30 cellular contexts compared by ENCODE assay signal in the genomic region with DNA sequence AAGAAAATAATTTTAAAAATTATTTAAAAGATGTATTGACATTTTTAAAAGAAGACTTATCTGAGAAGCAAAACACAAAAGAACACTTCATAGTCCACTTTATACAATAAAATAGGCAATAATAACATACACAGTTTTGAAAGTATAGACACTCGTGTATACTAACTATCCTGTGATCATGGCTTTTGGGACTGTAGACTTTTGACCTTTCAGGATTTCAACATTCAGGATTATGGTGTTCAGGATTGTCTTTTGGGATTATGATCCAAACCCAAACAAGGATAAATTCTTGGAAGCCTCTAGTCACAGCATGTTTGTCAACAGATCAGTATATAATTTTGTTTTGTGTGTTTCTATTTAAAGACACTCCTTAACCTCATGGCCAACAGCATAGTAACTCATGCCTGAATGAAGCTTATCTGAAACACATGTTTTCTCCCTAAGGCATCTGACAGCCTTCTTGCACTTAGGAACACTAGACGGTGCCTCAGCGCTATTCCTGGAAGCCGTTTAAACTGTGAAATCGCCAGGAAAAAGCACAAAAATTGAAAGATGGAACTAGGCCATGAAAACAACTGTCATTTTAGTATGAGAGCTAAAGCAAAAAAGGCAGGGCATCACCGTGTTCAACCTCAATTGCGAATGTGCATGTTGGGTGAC. TPM values are rescaled to one million over a fixed set of nuclear protein-coding genes. Genes with fewer than 3 reads are reported as not detected.
DNase-seq lines count a peak whose midpoint lies in the region; ATAC-seq, FAIRE-seq and TF ChIP-seq lines count a peak whose summit lies in the region.
"Had no signal": no experiment of that assay in that cellular context is flagged by ENCODE, and none has a peak within 500 bp of the region (broad histone marks: within the 10 kb centered on the region; RNA-seq: fewer than 3 reads in every experiment).

No MANE protein-coding gene starts in this region.

- CTCF ChIA-PET in HEK293T (lab: Yijun Ruan, JAX), result no interaction called here

- H3K9me3 Mint-ChIP-seq in naive thymus-derived CD8-positive, alpha-beta T cell, result no peaks in the 10 kb centered on the region
- H3K9me3 Mint-ChIP-seq: natural killer cell treated with Interleukin-12 subunit alpha and Interleukin-12 subunit beta and Interleukin-15 and Interleukin-18, amount 100 ng/mL, for 72 hours; type B pancreatic cell had no signal

- peaks cover 16 to 73% (median 41%) of the 10 kb centered on the region in 3 donors for H3K36me3 Mint-ChIP-seq in naive thymus-derived CD8-positive, alpha-beta T cell
- H3K36me3 Mint-ChIP-seq: type B pancreatic cell had no signal

- intact Hi-C loops in kidney (cut with DNase I), result no loop called here

- H3K9me3 ChIP-seq in kidney (ENCODE audit: control insufficient read depth in 1 of 2, low read length in 2 of 2), result no peaks in the 10 kb centered on the region
- H3K9me3 ChIP-seq: BLaER1 treated with 17β-estradiol and CSF1 and Interleukin-3, amounts not matched to agents 10 nM and 100 nM; gastroesophageal sphincter; lower lobe of right lung had no signal

- H3K27ac ChIP-seq in kidney (ENCODE audit: low read depth in 2 of 2, low read length in 2 of 2), result no peak overlapping the region
- H3K27ac ChIP-seq: BLaER1 treated with 17β-estradiol and CSF1 and Interleukin-3, amounts not matched to agents 10 nM and 100 nM; epithelial cell of prostate; gastroesophageal sphincter; lower lobe of right lung; parathyroid adenoma had no signal

- H3K4me1 ChIP-seq in kidney (ENCODE audit: control insufficient read depth in 1 of 2, insufficient read depth in 1 of 2, low read depth in 1 of 2, low read length in 2 of 2), result no peaks in the 10 kb centered on the region
- H3K4me1 ChIP-seq: parathyroid adenoma had no signal

- ATAC-seq in naive thymus-derived CD8-positive, alpha-beta T cell, result no peak
- ATAC-seq: activated CD4-positive, alpha-beta T cell treated with anti-CD3 and anti-CD28 coated beads for 36 hours; activated CD8-positive, alpha-beta T cell treated with anti-CD3 and anti-CD28 coated beads, Interleukin-2, amount 10 ng/mL, durations not matched to agents 7 days and 5 days; gastroesophageal sphincter; lower lobe of right lung; natural killer cell treated with Interleukin-12 subunit alpha and Interleukin-12 subunit beta and Interleukin-15 and Interleukin-18, amount 100 ng/mL, for 72 hours had no signal

- no peak for TF ChIP-seq CTCF in kidney (IDR thresholded peaks at IDR 0.05; ENCODE audit: borderline replicate concordance, extremely low read depth, insufficient read depth)

- no peaks in the 10 kb centered on the region for H3K27me3 Mint-ChIP-seq in naive thymus-derived CD8-positive, alpha-beta T cell
- H3K27me3 Mint-ChIP-seq: activated CD4-positive, alpha-beta T cell treated with anti-CD3 and anti-CD28 coated beads for 36 hours; natural killer cell treated with Interleukin-12 subunit alpha and Interleukin-12 subunit beta and Interleukin-15 and Interleukin-18, amount 100 ng/mL, for 72 hours; type B pancreatic cell had no signal

- DNase-seq in GM04504 (ENCODE audit: low read depth) (peak; percentile 32), fibroblast of gingiva (ENCODE audit: low read depth) (peak; percentile 72), kidney (no peak), mucosa of gallbladder (ENCODE audit: low spot score) (no peak), HEK293T (ENCODE audit: extremely low spot score) (no peak), NCI-H1048 (lab: John Stamatoyannopoulos, UW) (no peak)
- no peak for DNase-seq in naive thymus-derived CD8-positive, alpha-beta T cell
- DNase-seq: activated CD4-positive, alpha-beta T cell treated with anti-CD3 and anti-CD28 coated beads for 36 hours; activated CD8-positive, alpha-beta T cell treated with anti-CD3 and anti-CD28 coated beads, Interleukin-2, amount 10 ng/mL, durations not matched to agents 7 days and 5 days; activated gamma-delta T cell treated with Interleukin-2 at 50 U/mL for 16 hours; effector CD8-positive, alpha-beta T cell; hypothalamus; Kasumi-1; lower lobe of right lung; NCI-H1436 treated with DMSO at 0.1 percent for 48 hours; NCI-H446; NCI-H774; right cardiac atrium; stimulated activated CD4-positive, alpha-beta T cell treated with anti-CD3 and anti-CD28 coated beads, Interleukin-12 subunit alpha, Interleukin-12 subunit beta, amount 100 ng/mL, for 4 hours; stimulated activated CD4-positive, alpha-beta T cell treated with anti-CD3 and anti-CD28 coated beads, Interleukin-4, amount 100 ng/mL, for 1 hour had no signal

- peak; percentile 21 for FAIRE-seq in A204.1 (lab: Jason Lieb, UNC)
- peak; percentile 54 for FAIRE-seq in kidney (lab: Jason Lieb, UNC)
- FAIRE-seq: colon, islet of Langerhans had no signal

- no peak overlapping the region for H3K9ac ChIP-seq in kidney (ENCODE audit: low read length in 2 of 2)
- H3K9ac ChIP-seq: BLaER1 treated with 17β-estradiol and CSF1 and Interleukin-3, amounts not matched to agents 10 nM and 100 nM; parathyroid adenoma had no signal

- no peak overlapping the region for H3K27ac Mint-ChIP-seq in naive thymus-derived CD8-positive, alpha-beta T cell
- H3K27ac Mint-ChIP-seq: activated CD4-positive, alpha-beta T cell treated with anti-CD3 and anti-CD28 coated beads for 36 hours; activated CD8-positive, alpha-beta T cell treated with anti-CD3 and anti-CD28 coated beads, Interleukin-2, amount 10 ng/mL, durations not matched to agents 7 days and 5 days; type B pancreatic cell had no signal

- H3K4me1 Mint-ChIP-seq in naive thymus-derived CD8-positive, alpha-beta T cell, result peaks cover 5 to 16% (median 11%) of the 10 kb centered on the region in 4 donors

- POLR2A ChIA-PET in HEK293T (lab: Yijun Ruan, JAX), result no interaction called here
- POLR2A ChIA-PET in naive thymus-derived CD8-positive, alpha-beta T cell (lab: Charles Lee), result no interaction called here

- H3K36me3 ChIP-seq in kidney (ENCODE audit: control insufficient read depth in 1 of 2, insufficient read depth in 2 of 2, low read length in 2 of 2), result peaks cover 2 to 8% of the 10 kb centered on the region in 2 donors

- no peak overlapping the region for H3K4me3 Mint-ChIP-seq in naive thymus-derived CD8-positive, alpha-beta T cell
- H3K4me3 Mint-ChIP-seq: activated CD4-positive, alpha-beta T cell treated with anti-CD3 and anti-CD28 coated beads for 36 hours; activated CD8-positive, alpha-beta T cell treated with anti-CD3 and anti-CD28 coated beads, Interleukin-2, amount 10 ng/mL, durations not matched to agents 7 days and 5 days; natural killer cell treated with Interleukin-12 subunit alpha and Interleukin-12 subunit beta and Interleukin-15 and Interleukin-18, amount 100 ng/mL, for 72 hours; type B pancreatic cell had no signal

- H3K4me3 ChIP-seq in kidney (ENCODE audit: low read length in 2 of 2), result no peak overlapping the region
- H3K4me3 ChIP-seq: BLaER1 treated with 17β-estradiol and CSF1 and Interleukin-3, amounts not matched to agents 10 nM and 100 nM; gastroesophageal sphincter; lower lobe of right lung had no signal

TF ChIP-seq in HEK293T, 16 proteins besides CTCF, POLR2A, EP300 and RAD21:
- TF ChIP-seq TARDBP (IDR thresholded peaks at IDR 0.05), result no peak
- TF ChIP-seq HDGF (IDR thresholded peaks at IDR 0.05; ENCODE audit: borderline replicate concordance), result no peak
- TF ChIP-seq SUZ12 (IDR thresholded peaks at IDR 0.05), result no peak
- no peak for TF ChIP-seq BHLHE40 (IDR thresholded peaks at IDR 0.05; ENCODE audit: borderline replicate concordance)
- no peak for TF ChIP-seq CTBP1 (IDR thresholded peaks at IDR 0.05; ENCODE audit: borderline replicate concordance)
- no peak for TF ChIP-seq LEF1 (IDR thresholded peaks at IDR 0.05; ENCODE audit: borderline replicate concordance)
- TF ChIP-seq ELF4 (IDR thresholded peaks at IDR 0.05), result no peak
- no peak for TF ChIP-seq FOXK2 (IDR thresholded peaks at IDR 0.05)
- no peak for TF ChIP-seq SP1 (IDR thresholded peaks at IDR 0.05)
- TF ChIP-seq NFRKB (IDR thresholded peaks at IDR 0.05), result no peak
- no peak for TF ChIP-seq L3MBTL2 (conservative IDR thresholded peaks at IDR 0.05)
- TF ChIP-seq ZNF384 (IDR thresholded peaks at IDR 0.05), result no peak
- no peak for TF ChIP-seq FOXA1 (IDR thresholded peaks at IDR 0.05)

RNA-seq across cellular contexts. Expression of gene GSAP, which starts 29.9 kb away (rescaled TPM):
- total RNA-seq in kidney (29.4 TPM), mucosa of gallbladder (23.9 TPM)
- polyA plus RNA-seq in kidney (ENCODE audit: insufficient read depth, low read depth, low replicate concordance), result 11.7 TPM
- total RNA-seq in naive thymus-derived CD8-positive, alpha-beta T cell, result 10 to 100 TPM; 23.7 to 25.8 TPM
- polyA plus RNA-seq in naive thymus-derived CD8-positive, alpha-beta T cell, result 1 to 10 TPM; 5.9 to 7.8 (median 6.5) TPM
- total RNA-seq: G401 had no signal

Comparison
In these comparisons a context has a peak if more than half of its experiments do, and no peak if none do; other contexts are left out.
1. DNase-seq: peak in GM04504 (single experiment) and fibroblast of gingiva (single experiment); none in kidney (single experiment), mucosa of gallbladder (single experiment), HEK293T (single experiment), NCI-H1048 (single experiment) and naive thymus-derived CD8-positive, alpha-beta T cell (0 of 10).